18 cellular contexts compared by ENCODE assay signal in the genomic region with DNA sequence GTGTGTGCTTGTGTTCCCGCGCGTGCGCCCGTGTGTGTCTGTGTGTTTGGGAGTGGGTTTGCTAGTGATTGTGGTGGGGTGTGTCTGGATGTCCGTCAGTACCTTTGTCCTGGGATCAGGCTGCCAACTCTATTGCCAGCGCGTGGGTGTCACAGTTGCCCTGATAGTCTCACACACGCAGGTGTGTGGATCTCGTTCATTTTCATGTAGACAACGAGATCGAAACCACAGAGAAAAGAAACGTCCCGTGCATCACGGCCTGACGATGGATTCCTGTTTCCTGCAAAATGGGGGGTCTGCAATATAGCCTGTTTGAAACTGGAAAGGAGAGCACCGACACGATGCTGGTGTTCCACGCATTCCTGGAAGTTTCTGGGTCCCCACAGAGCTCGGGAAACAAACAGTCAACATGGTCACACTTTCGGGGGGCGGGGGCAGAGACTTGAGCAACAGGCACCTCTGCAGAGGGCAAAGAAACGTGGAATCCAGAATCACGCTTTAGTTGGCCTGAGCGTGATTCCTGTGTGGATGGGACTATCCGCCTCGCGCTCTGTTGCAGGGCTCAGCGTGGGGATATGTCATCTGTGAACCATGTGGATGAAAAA. TPM values are rescaled to one million over a fixed set of nuclear protein-coding genes. Genes with fewer than 3 reads are reported as not detected.
A peak's percentile ranks its signal among the peaks of the same experiment; 100 is the strongest.
DNase-seq lines count a peak whose midpoint lies in the region; ATAC-seq, FAIRE-seq and TF ChIP-seq lines count a peak whose summit lies in the region.
"Not testable (repeated sequence)": the region's sequence is repeated elsewhere in the genome, so short reads cannot be mapped to it uniquely, and the experiment has no call there.
"Had no signal": no experiment of that assay in that cellular context is flagged by ENCODE, and none has a peak within 500 bp of the region (broad histone marks: within the 10 kb centered on the region; RNA-seq: fewer than 3 reads in every experiment).

No MANE protein-coding gene starts in this region.

- H3K27ac ChIP-seq in HUES6 (ENCODE audit: low read depth, low read length); osteoblast (ENCODE audit: low read depth, low read length): not testable (repeated sequence)

- peak overlapping the region; percentile 50 for H3K4me3 ChIP-seq in HUES6 (ENCODE audit: low read depth, low read length)
- H3K4me3 ChIP-seq in osteoblast (ENCODE audit: insufficient read depth, low read length) = not testable (repeated sequence)

- FAIRE-seq in urothelium cell line (lab: Jason Lieb, UNC) = peak; percentile 100

- not testable (repeated sequence) for H3K79me2 ChIP-seq in osteoblast (ENCODE audit: insufficient read depth, low read length)

- peaks cover 18% of the 10 kb centered on the region for H3K4me1 Mint-ChIP-seq in activated CD4-positive, alpha-beta T cell treated with anti-CD3 and anti-CD28 coated beads, Interleukin-2, amount 10 ng/mL, durations not matched to agents 24 days and 14 days
- peaks cover 42% of the 10 kb centered on the region for H3K4me1 Mint-ChIP-seq in activated naive CD4-positive, alpha-beta T cell treated with anti-CD3 and anti-CD28 coated beads for 36 hours (ENCODE audit: low read depth)
- peaks cover 37% of the 10 kb centered on the region for H3K4me1 Mint-ChIP-seq in central memory CD8-positive, alpha-beta T cell

- peaks cover 21% of the 10 kb centered on the region for H3K36me3 Mint-ChIP-seq in activated CD4-positive, alpha-beta T cell treated with anti-CD3 and anti-CD28 coated beads, Interleukin-2, amount 10 ng/mL, durations not matched to agents 24 days and 14 days (ENCODE audit: low read depth)
- not testable (repeated sequence) for H3K36me3 Mint-ChIP-seq in activated naive CD4-positive, alpha-beta T cell treated with anti-CD3 and anti-CD28 coated beads for 36 hours (ENCODE audit: low read depth)
- peaks cover 15% of the 10 kb centered on the region for H3K36me3 Mint-ChIP-seq in central memory CD8-positive, alpha-beta T cell (ENCODE audit: insufficient read depth)

- H3K36me3 ChIP-seq in HUES6 (ENCODE audit: control insufficient read depth, insufficient read depth, low read length); osteoblast (ENCODE audit: insufficient read depth, low read length): not testable (repeated sequence)

- peaks cover 80% of the 10 kb centered on the region for H3K27me3 ChIP-seq in HUES6 (ENCODE audit: control insufficient read depth, insufficient read depth, low read length)
- peaks cover 64% of the 10 kb centered on the region for H3K27me3 ChIP-seq in osteoblast (ENCODE audit: insufficient read depth, low read length)

- not testable (repeated sequence) for H3K9ac ChIP-seq in HUES6 (ENCODE audit: low read length)

- CTCF ChIA-PET in activated naive CD4-positive, alpha-beta T cell treated with anti-CD3 and anti-CD28 coated beads for 36 hours (lab: Charles Lee) = not testable (repeated sequence)

- intact Hi-C loops in activated CD4-positive, alpha-beta T cell treated with anti-CD3 and anti-CD28 coated beads, Interleukin-2, amount 10 ng/mL, durations not matched to agents 24 days and 14 days (cut with micrococcal nuclease) = not testable (repeated sequence)
- intact Hi-C loops in activated naive CD4-positive, alpha-beta T cell treated with anti-CD3 and anti-CD28 coated beads for 36 hours (cut with micrococcal nuclease) = loop anchor here (5.0 kb wide), 1 partner anchor 78 kb away; a partner anchor contains a TSS

- H3K9me3 ChIP-seq in HUES6 (ENCODE audit: control insufficient read depth, insufficient read depth, low read depth, low read length); osteoblast (ENCODE audit: low read depth, low read length): not testable (repeated sequence)

- peaks cover 26% of the 10 kb centered on the region for H3K4me1 ChIP-seq in HUES6 (ENCODE audit: control insufficient read depth, insufficient read depth, low read length)
- H3K4me1 ChIP-seq in osteoblast (ENCODE audit: insufficient read depth, low read length) = not testable (repeated sequence)

- in situ Hi-C loops in G401 (cut with HindIII; ENCODE audit: low sequenced_read_pairs) = not testable (repeated sequence)

- not testable (repeated sequence) for H2AFZ ChIP-seq in osteoblast (ENCODE audit: low read length)

- peak overlapping the region; percentile 46 for H3K4me3 Mint-ChIP-seq in activated CD4-positive, alpha-beta T cell treated with anti-CD3 and anti-CD28 coated beads, Interleukin-2, amount 10 ng/mL, durations not matched to agents 24 days and 14 days
- peak overlapping the region; percentile 22 for H3K4me3 Mint-ChIP-seq in activated naive CD4-positive, alpha-beta T cell treated with anti-CD3 and anti-CD28 coated beads for 36 hours
- H3K4me3 Mint-ChIP-seq in central memory CD8-positive, alpha-beta T cell = peak overlapping the region; percentile 64

- not testable (repeated sequence) for H3K4me2 ChIP-seq in osteoblast (ENCODE audit: insufficient read depth, low read length)

- H3K9me3 Mint-ChIP-seq in activated CD4-positive, alpha-beta T cell treated with anti-CD3 and anti-CD28 coated beads, Interleukin-2, amount 10 ng/mL, durations not matched to agents 24 days and 14 days = peaks cover 25% of the 10 kb centered on the region
- H3K9me3 Mint-ChIP-seq in activated naive CD4-positive, alpha-beta T cell treated with anti-CD3 and anti-CD28 coated beads for 36 hours; central memory CD8-positive, alpha-beta T cell: not testable (repeated sequence)

- peaks cover 57% of the 10 kb centered on the region for H3K27me3 Mint-ChIP-seq in activated CD4-positive, alpha-beta T cell treated with anti-CD3 and anti-CD28 coated beads, Interleukin-2, amount 10 ng/mL, durations not matched to agents 24 days and 14 days
- peaks cover 54% of the 10 kb centered on the region for H3K27me3 Mint-ChIP-seq in activated naive CD4-positive, alpha-beta T cell treated with anti-CD3 and anti-CD28 coated beads for 36 hours (ENCODE audit: low read depth)
- H3K27me3 Mint-ChIP-seq in central memory CD8-positive, alpha-beta T cell = peaks cover 62% of the 10 kb centered on the region

- H4K20me1 ChIP-seq in osteoblast (ENCODE audit: insufficient read depth, low read length) = not testable (repeated sequence)

- H3K27ac Mint-ChIP-seq in activated CD4-positive, alpha-beta T cell treated with anti-CD3 and anti-CD28 coated beads, Interleukin-2, amount 10 ng/mL, durations not matched to agents 24 days and 14 days = peak overlapping the region; percentile 40
- H3K27ac Mint-ChIP-seq in activated naive CD4-positive, alpha-beta T cell treated with anti-CD3 and anti-CD28 coated beads for 36 hours; central memory CD8-positive, alpha-beta T cell (ENCODE audit: low read depth): not testable (repeated sequence)

- TF ChIP-seq CTCF in osteoblast (IDR thresholded peaks at IDR 0.05; ENCODE audit: extremely low read depth, low read depth, low read length) = not testable (repeated sequence)

- ATAC-seq in central memory CD8-positive, alpha-beta T cell (replicated peaks; ENCODE audit: extremely low read depth, poor library complexity, severe bottlenecking) = not testable (repeated sequence)

- DNase-seq in G401 (ENCODE audit: low spot score) (peak; percentile 1), left kidney (ENCODE audit: low read depth, low spot score) (peak; percentile 4), osteoblast (ENCODE audit: insufficient read length, low spot score, missing footprints) (peak; percentile 66)
- not testable (repeated sequence) for DNase-seq in activated CD4-positive, alpha-beta T cell treated with anti-CD3 and anti-CD28 coated beads, Interleukin-2, amount 10 ng/mL, durations not matched to agents 24 days and 14 days; activated naive CD4-positive, alpha-beta T cell treated with anti-CD3 and anti-CD28 coated beads for 36 hours; central memory CD8-positive, alpha-beta T cell (ENCODE audit: low spot score in 2 of 2); urothelium cell line (ENCODE audit: low spot score)

RNA-seq across cellular contexts. Expression of a gene that starts 7.1 kb away (rescaled TPM):
- not detected in 2 replicates for total RNA-seq in G401 (2014; rRNA removed; shearing (Covaris generic))
- not detected in 2 replicates for total RNA-seq in activated CD4-positive, alpha-beta T cell treated with anti-CD3 and anti-CD28 coated beads, Interleukin-2, amount 10 ng/mL, durations not matched to agents 24 days and 14 days
- not detected for total RNA-seq in activated naive CD4-positive, alpha-beta T cell treated with anti-CD3 and anti-CD28 coated beads for 36 hours
- not detected in 2 replicates for total RNA-seq in osteoblast
- total RNA-seq: epithelial cell of proximal tubule, GM23248, left lung, PC-9, prostate gland, sigmoid colon, upper lobe of left lung had no signal

RNA-seq across cellular contexts. Expression of a gene that starts 44.3 kb away (rescaled TPM):
- not detected in 2 replicates for total RNA-seq in G401 (2014; rRNA removed; shearing (Covaris generic))
- total RNA-seq in activated CD4-positive, alpha-beta T cell treated with anti-CD3 and anti-CD28 coated beads, Interleukin-2, amount 10 ng/mL, durations not matched to agents 24 days and 14 days = not detected in 2 replicates
- total RNA-seq in activated naive CD4-positive, alpha-beta T cell treated with anti-CD3 and anti-CD28 coated beads for 36 hours = under 1 TPM in 1 of 2 experiments, not detected in 1; 0.05 TPM
- total RNA-seq in osteoblast = not detected in 2 replicates
- total RNA-seq: activated CD8-positive, alpha-beta memory T cell treated with anti-CD3 and anti-CD28 coated beads for 36 hours; epithelial cell of proximal tubule; GM23248; K562; M059J; PC-9; sigmoid colon; upper lobe of left lung had no signal
